Comparison of ENCODE assay signal across 17 cellular contexts in the genomic region with DNA sequence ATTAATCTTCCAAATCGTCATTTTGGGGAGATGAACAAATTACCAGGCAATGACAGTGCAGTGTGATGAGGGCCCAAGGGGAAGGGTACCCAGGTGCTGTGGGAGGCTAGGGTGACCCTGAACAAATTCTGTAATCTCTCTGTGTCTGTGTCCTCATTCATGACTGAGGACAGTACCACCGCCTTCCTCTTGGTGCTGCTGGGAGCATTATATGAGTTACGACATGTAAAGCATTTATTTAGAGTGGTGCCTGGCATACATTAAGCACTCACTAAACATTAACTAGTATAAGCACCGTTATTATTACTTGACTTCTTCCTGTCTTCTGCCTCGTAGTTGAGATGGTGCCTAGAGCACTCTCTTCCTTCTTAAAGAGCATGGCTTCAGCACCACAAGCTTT.
DNase-seq lines count a peak whose midpoint lies in the region; ATAC-seq, FAIRE-seq and TF ChIP-seq lines count a peak whose summit lies in the region.
"Had no signal": no experiment of that assay in that cellular context is flagged by ENCODE, and none has a peak within 500 bp of the region (broad histone marks: within the 10 kb centered on the region; RNA-seq: fewer than 3 reads in every experiment).

No MANE protein-coding gene starts in this region.

- H2BK5ac ChIP-seq in IMR-90 (ENCODE audit: low read depth, low read length, poor library complexity, severe bottlenecking), result no peak overlapping the region

- peaks cover 18% of the 10 kb centered on the region for H3K4me1 ChIP-seq in IMR-90 (ENCODE audit: control insufficient read depth, insufficient read depth, low read length)

- H3K27me3 ChIP-seq in IMR-90 (ENCODE audit: control insufficient read depth, insufficient read depth, low read length) (no peaks in the 10 kb centered on the region), bronchial epithelial cell (ENCODE audit: control insufficient read depth, insufficient read depth, low read length) (no peaks in the 10 kb centered on the region)

- H3K4me2 ChIP-seq in IMR-90 (ENCODE audit: low read depth, low read length), result no peak overlapping the region

- peak overlapping the region; percentile 3 for H2BK120ac ChIP-seq in IMR-90 (ENCODE audit: low read depth, low read length)

- no peak overlapping the region; a peak in 1 of 4 replicates for H4K8ac ChIP-seq in IMR-90 (ENCODE audit: low read depth in 2 of 2, low read length in 2 of 2)

- H3K9me3 ChIP-seq in IMR-90 (ENCODE audit: control insufficient read depth, insufficient read depth, low read length), result no peaks in the 10 kb centered on the region
- H3K9me3 ChIP-seq: thoracic aorta had no signal

- TF ChIP-seq CTCF in IMR-90 (conservative IDR thresholded peaks at IDR 0.05; ENCODE audit: low read depth, low read length) (0 out of 2 replicates have a peak, but pooled peaks have one; percentile 17), bronchial epithelial cell (IDR thresholded peaks at IDR 0.05; ENCODE audit: insufficient read depth, low read length, severe bottlenecking) (no peak), nephron (IDR thresholded peaks at IDR 0.05; ENCODE audit: unreplicated experiment in 3 of 3) (peak in 2 of 3 experiments; percentile 15 to 23)

- FAIRE-seq in bronchial epithelial cell (lab: Jason Lieb, UNC), result no peak

- H2AK5ac ChIP-seq in IMR-90 (ENCODE audit: low read depth, low read length), result peak overlapping the region; percentile 85

- H3K23ac ChIP-seq in IMR-90 (ENCODE audit: low read depth, low read length), result no peak overlapping the region

- H3K4me3 Mint-ChIP-seq in nephron, result no peak overlapping the region
- H3K4me3 Mint-ChIP-seq: activated naive CD8-positive, alpha-beta T cell treated with anti-CD3 and anti-CD28 coated beads, Interleukin-2, amount 50 U/mL, for 24 hours had no signal

- peaks cover 19% of the 10 kb centered on the region for H3K9me3 Mint-ChIP-seq in nephron

- peak overlapping the region; percentile 57 for H4K91ac ChIP-seq in IMR-90 (ENCODE audit: insufficient read depth, low read depth, low read length)

- H3K36me3 ChIP-seq in IMR-90 (ENCODE audit: control insufficient read depth, insufficient read depth, low read length) (no peaks in the 10 kb centered on the region), bronchial epithelial cell (ENCODE audit: control insufficient read depth, insufficient read depth, low read length) (no peaks in the 10 kb centered on the region)
- H3K36me3 ChIP-seq: thoracic aorta had no signal

- no peak overlapping the region for H4K5ac ChIP-seq in IMR-90 (ENCODE audit: low read depth, low read length)

- dilution Hi-C loops in IMR-90 (cut with HindIII; ENCODE audit: low sequenced_read_pairs, unreplicated experiment), result no loop called here

- no peaks in the 10 kb centered on the region for H3K36me3 Mint-ChIP-seq in nephron (ENCODE audit: low read depth)

- no TSS peak for BruUV-seq in IMR-90 (replicated peaks; lab: Mats Ljungman, UMichigan)

- no peak overlapping the region for H3K56ac ChIP-seq in IMR-90 (ENCODE audit: extremely low read depth, insufficient read depth, low read length)

- no peaks in the 10 kb centered on the region for H3K79me1 ChIP-seq in IMR-90 (ENCODE audit: low read depth in 1 of 2, low read length in 2 of 2)

- no peak overlapping the region for H3K27ac Mint-ChIP-seq in nephron
- H3K27ac Mint-ChIP-seq: activated naive CD8-positive, alpha-beta T cell treated with anti-CD3 and anti-CD28 coated beads, Interleukin-2, amount 50 U/mL, for 24 hours had no signal

- TF ChIP-seq POLR2A in IMR-90 (IDR thresholded peaks at IDR 0.05; ENCODE audit: low read depth, low read length), result no peak

- DNase-seq in NCI-H187 treated with DMSO at 0.1 percent for 48 hours (lab: John Stamatoyannopoulos, UW) (peak; percentile 47), NCI-H187 (lab: John Stamatoyannopoulos, UW) (no peak), IMR-90 (no peak), bronchial epithelial cell (ENCODE audit: low read depth) (peak; percentile 5), ureter (ENCODE audit: low spot score) (no peak)
- DNase-seq: ACHN; activated naive CD8-positive, alpha-beta T cell treated with anti-CD3 and anti-CD28 coated beads, Interleukin-2, amount 50 U/mL, for 24 hours; activated T-cell treated with anti-CD3 and anti-CD28 coated beads, Interleukin-2, amount 50 U/mL, for 1 hour; cortex of kidney; NCI-H2029; OCI-M1; posterior cingulate gyrus; T-helper 1 cell had no signal

- ATAC-seq in IMR-90 (ENCODE audit: low read depth) (no peak), GM19397 (IDR thresholded peaks at IDR 0.05; ENCODE audit: unreplicated experiment) (no peak), HG03108 (IDR thresholded peaks at IDR 0.05; ENCODE audit: unreplicated experiment) (no peak)
- ATAC-seq: activated naive CD8-positive, alpha-beta T cell treated with anti-CD3 and anti-CD28 coated beads, Interleukin-2, amount 50 U/mL, for 24 hours had no signal

- H3K9me1 ChIP-seq in IMR-90 (ENCODE audit: insufficient read depth, low read length), result peaks cover 11% of the 10 kb centered on the region

- intact Hi-C loops in IMR-90 (cut with micrococcal nuclease), result no loop called here

- no peak overlapping the region for H2AK9ac ChIP-seq in IMR-90 (replicated peaks; ENCODE audit: low read depth, low read length, poor library complexity)

- in situ Hi-C loops in IMR-90 (cut with MboI; ENCODE audit: low sequenced_read_pairs), result no loop called here

- no CpG with 5 or more reads among the region's 5 CpGs for WGBS in IMR-90 (ENCODE audit: extremely low coverage in 2 of 2, insufficient read length in 1 of 2), 2 experiments

- H3K27ac ChIP-seq in IMR-90 (ENCODE audit: insufficient read depth, low read length), result no peak overlapping the region; the same call in 1 of the 2 replicates
- H3K27ac ChIP-seq: thoracic aorta had no signal

- POLR2A ChIA-PET in IMR-90 (lab: Charles Lee; ENCODE audit: unreplicated experiment), result no interaction called here

- H3K4me1 Mint-ChIP-seq in nephron, result peaks cover 46% of the 10 kb centered on the region
- H3K4me1 Mint-ChIP-seq: activated naive CD8-positive, alpha-beta T cell treated with anti-CD3 and anti-CD28 coated beads, Interleukin-2, amount 50 U/mL, for 24 hours had no signal

- H2AFZ ChIP-seq in IMR-90 (replicated peaks; ENCODE audit: low read length, poor library complexity), result no peak overlapping the region

- H4K20me1 ChIP-seq in IMR-90 (ENCODE audit: insufficient read depth, low read length), result 0 out of 2 replicates have a peak, but pooled peaks cover 3% of the 10 kb centered on the region

- no peak overlapping the region for H3K4me3 ChIP-seq in IMR-90 (ENCODE audit: insufficient read depth, low read depth, low read length)
- no peak overlapping the region for H3K4me3 ChIP-seq in bronchial epithelial cell (ENCODE audit: low read depth, low read length)
- H3K4me3 ChIP-seq: thoracic aorta had no signal

- peak overlapping the region; percentile 51; the same call in 1 of the 2 replicates for H2BK20ac ChIP-seq in IMR-90 (ENCODE audit: low read depth, low read length)

- H3K4ac ChIP-seq in IMR-90 (ENCODE audit: low read depth, low read length), result peak overlapping the region; percentile 76; the same call in 1 of the 2 replicates

- 0 out of 2 replicates have a peak, but pooled peaks have one; percentile 8 for TF ChIP-seq RAD21 in IMR-90 (IDR thresholded peaks at IDR 0.05; ENCODE audit: low read length)

- H3K18ac ChIP-seq in IMR-90 (ENCODE audit: low read depth, low read length), result peak overlapping the region; percentile 14; the same call in 1 of the 2 replicates

- no peak overlapping the region for H3K9ac ChIP-seq in IMR-90 (ENCODE audit: low read depth, low read length)

- CTCF ChIA-PET in IMR-90 (lab: Yijun Ruan, JAX), result no interaction called here

- H3K14ac ChIP-seq in IMR-90 (replicated peaks; ENCODE audit: low read depth, low read length), result no peak overlapping the region

- H2BK15ac ChIP-seq in IMR-90 (ENCODE audit: low read depth, low read length), result peak overlapping the region; percentile 49

- peaks cover 3% of the 10 kb centered on the region for H3K27me3 Mint-ChIP-seq in nephron (ENCODE audit: low read depth)

TF ChIP-seq in IMR-90, 13 proteins besides CTCF, POLR2A, EP300 and RAD21:
- no peak for TF ChIP-seq MXI1 (IDR thresholded peaks at IDR 0.05; ENCODE audit: borderline replicate concordance, low read depth, low read length)
- TF ChIP-seq USF2 (IDR thresholded peaks at IDR 0.05; ENCODE audit: low read depth, low read length), result no peak

Comparison
In these comparisons a context has a peak if more than half of its experiments do, and no peak if none do; other contexts are left out.
1. DNase-seq: peak in NCI-H187 treated with DMSO at 0.1 percent for 48 hours (single experiment) and bronchial epithelial cell (single experiment); none in NCI-H187 (0 of 2), IMR-90 (single experiment) and ureter (single experiment).